ENCODE assay signal across 1 cellular context in genomic region chr21:15243356-15243755, GRCh38.
TF ChIP-seq lines count a peak whose summit lies in the region.

No MANE protein-coding gene starts in this region.

TF ChIP-seq in H1, 55 proteins besides CTCF, POLR2A, EP300 and RAD21:
- no peak for TF ChIP-seq MAX (IDR thresholded peaks at IDR 0.05)
- no peak for TF ChIP-seq ATF2 (IDR thresholded peaks at IDR 0.05; ENCODE audit: low read length)
- TF ChIP-seq TBP (IDR thresholded peaks at IDR 0.05; ENCODE audit: low read depth, low read length), result no peak
- no peak for TF ChIP-seq GTF2F1 (IDR thresholded peaks at IDR 0.05; ENCODE audit: borderline replicate concordance, low read depth, low read length)
TF ChIP-seq in H1: peak in this region for 0.
